Comparison of ENCODE assay signal across 9 cellular contexts in genomic region chr18:23662309-23663263, GRCh38. TPM values are rescaled to one million over a fixed set of nuclear protein-coding genes. Genes with fewer than 3 reads are reported as not detected.
DNase-seq lines count a peak whose midpoint lies in the region; ATAC-seq, FAIRE-seq and TF ChIP-seq lines count a peak whose summit lies in the region.
"Had no signal": no experiment of that assay in that cellular context is flagged by ENCODE, and none has a peak within 500 bp of the region (broad histone marks: within the 10 kb centered on the region; RNA-seq: fewer than 3 reads in every experiment).

Gene ANKRD29, minus strand, starts transcription at chr18:23662911. Its CDS starts 181 bp downstream, at chr18:23662730.

- peak within 1 kb of the TSS; percentile 76 for H3K4me3 Mint-ChIP-seq in activated naive CD4-positive, alpha-beta T cell treated with anti-CD3 and anti-CD28 coated beads for 36 hours

- intact Hi-C loops in A673 (cut with micrococcal nuclease; ENCODE audit: unreplicated experiment) (no loop called here), Right ventricle myocardium superior (cut with DNase I) (no loop called here)
- intact Hi-C loops in activated naive CD4-positive, alpha-beta T cell treated with anti-CD3 and anti-CD28 coated beads for 36 hours (cut with micrococcal nuclease) = loop anchor here (1.0 to 5.0 kb wide), 2 partner anchors 27 to 160 kb away; partner anchors contain the start of genes LAMA3 and RMC1

- CTCF ChIA-PET in A673 (lab: Charles Lee) = no interaction called here
- CTCF ChIA-PET in activated naive CD4-positive, alpha-beta T cell treated with anti-CD3 and anti-CD28 coated beads for 36 hours (lab: Charles Lee) = no interaction called here

- H3K27ac ChIP-seq in A673 (ENCODE audit: low read depth, low read length, poor library complexity, severe bottlenecking) = no peak within 1 kb of the TSS

- H3K9me3 Mint-ChIP-seq in activated naive CD4-positive, alpha-beta T cell treated with anti-CD3 and anti-CD28 coated beads for 36 hours = no peaks in the 10 kb centered on the region

- peaks cover 21% of the 10 kb centered on the region for H3K4me1 Mint-ChIP-seq in activated naive CD4-positive, alpha-beta T cell treated with anti-CD3 and anti-CD28 coated beads for 36 hours (ENCODE audit: low read depth)

- DNase-seq in A673 (ENCODE audit: low spot score) (peak; percentile 67), RCC 7860 (ENCODE audit: low spot score) (peak; percentile 36), Right ventricle myocardium superior (peak; percentile 75), pons (ENCODE audit: low spot score) (peak; percentile 6), inferior parietal cortex (ENCODE audit: extremely low spot score) (no peak)
- peak; percentile 74 for DNase-seq in activated naive CD4-positive, alpha-beta T cell treated with anti-CD3 and anti-CD28 coated beads for 36 hours

- H3K36me3 ChIP-seq in A673 (ENCODE audit: insufficient read depth, low read length, poor library complexity, severe bottlenecking) = no peaks in the 10 kb centered on the region

- TF ChIP-seq CTCF in A673 (conservative IDR thresholded peaks at IDR 0.05; ENCODE audit: low read depth, low read length) = no peak

- H3K4me3 ChIP-seq in A673 (ENCODE audit: low read depth, low read length, poor library complexity, severe bottlenecking) = peak within 1 kb of the TSS; percentile 44

- FAIRE-seq in RCC 7860 (lab: Jason Lieb, UNC) = no peak
- FAIRE-seq: GM18507 had no signal

- no peak within 1 kb of the TSS for H3K27ac Mint-ChIP-seq in activated naive CD4-positive, alpha-beta T cell treated with anti-CD3 and anti-CD28 coated beads for 36 hours

- H3K9me3 ChIP-seq in A673 (ENCODE audit: low read depth, low read length, poor library complexity, severe bottlenecking) = no peaks in the 10 kb centered on the region

- ATAC-seq in GM19463 (IDR thresholded peaks at IDR 0.05; ENCODE audit: unreplicated experiment) (peak; percentile 61), Right ventricle myocardium superior (ENCODE audit: poor library complexity) (peak; percentile 90), HG03196 (IDR thresholded peaks at IDR 0.05; ENCODE audit: unreplicated experiment) (no peak)

- no TSS peak for BruUV-seq in A673 (replicated peaks; lab: Mats Ljungman, UMichigan)

- POLR2A ChIA-PET in A673 (lab: Charles Lee; ENCODE audit: low non-redundant PET) = no interaction called here

- H3K4me1 ChIP-seq in A673 (ENCODE audit: insufficient read depth, low read length, poor library complexity, severe bottlenecking) = no peaks in the 10 kb centered on the region

- H3K27me3 Mint-ChIP-seq in activated naive CD4-positive, alpha-beta T cell treated with anti-CD3 and anti-CD28 coated beads for 36 hours (ENCODE audit: low read depth) = peaks cover 18% of the 10 kb centered on the region

- H3K36me3 Mint-ChIP-seq in activated naive CD4-positive, alpha-beta T cell treated with anti-CD3 and anti-CD28 coated beads for 36 hours (ENCODE audit: low read depth) = no peaks in the 10 kb centered on the region

- H3K27me3 ChIP-seq in A673 (replicated peaks; ENCODE audit: insufficient read depth, low read depth, low read length, poor library complexity) = peaks cover 12% of the 10 kb centered on the region

RNA-seq across cellular contexts. Expression of gene ANKRD29, which starts in this region (rescaled TPM):
- total RNA-seq in A673 (2021) (2.6 and 2.8 TPM in 2 replicates), Right ventricle myocardium superior (7.0 TPM)
- not detected for total RNA-seq in activated naive CD4-positive, alpha-beta T cell treated with anti-CD3 and anti-CD28 coated beads for 36 hours

Comparison
In these comparisons a context has a peak if more than half of its experiments do, and no peak if none do; other contexts are left out.
1. Peak in DNase-seq in activated naive CD4-positive, alpha-beta T cell treated with anti-CD3 and anti-CD28 coated beads for 36 hours; RNA of the gene not detected or under 1 TPM.